8 cellular contexts compared by ENCODE assay signal in genomic region chr16:29784901-29785500, GRCh38. TPM values are rescaled to one million over a fixed set of nuclear protein-coding genes. Genes with fewer than 3 reads are reported as not detected.
DNase-seq lines count a peak whose midpoint lies in the region; ATAC-seq and TF ChIP-seq lines count a peak whose summit lies in the region.

No MANE protein-coding gene starts in this region.

- H3K27ac ChIP-seq in OCI-LY3 (ENCODE audit: low read length) (no peak overlapping the region), upper lobe of right lung (no peak overlapping the region)

- DNase-seq in AG09309 (ENCODE audit: low read depth) (no peak), cardiac septum (ENCODE audit: low spot score) (peak; percentile 91), posterior cingulate gyrus (peak; percentile 57 to 96 (median 70)), upper lobe of right lung (peak; percentile 83), NOMO-1 (lab: John Stamatoyannopoulos, UW; ENCODE audit: unreplicated experiment in 2 of 2) (no peak)
- DNase-seq in activated naive CD4-positive, alpha-beta T cell treated with anti-CD3 and anti-CD28 coated beads, Interleukin-2, amount 50 U/mL, for 72 hours (ENCODE audit: low spot score in 2 of 2): peak; percentile 77 to 80

- peaks cover 5% of the 10 kb centered on the region; the same call in 1 of the 2 replicates for H3K79me2 ChIP-seq in OCI-LY3 (ENCODE audit: low read length)

- H3K27me3 ChIP-seq in OCI-LY3 (ENCODE audit: low read depth, low read length): peaks cover 5% of the 10 kb centered on the region; the same call in 1 of the 2 replicates
- no peaks in the 10 kb centered on the region for H3K27me3 ChIP-seq in upper lobe of right lung

- intact Hi-C loops in cardiac septum (cut with DNase I) (no loop called here), posterior cingulate gyrus (cut with DNase I) (no loop called here), upper lobe of right lung (cut with DNase I) (no loop called here)

- H3K9ac ChIP-seq in OCI-LY3 (ENCODE audit: low read length): peak overlapping the region; percentile 47; the same call in 1 of the 2 replicates

- no peaks in the 10 kb centered on the region for H3K9me3 ChIP-seq in OCI-LY3 (ENCODE audit: insufficient read depth, low read length)
- no peaks in the 10 kb centered on the region for H3K9me3 ChIP-seq in upper lobe of right lung

- TF ChIP-seq CTCF in AG09309 (IDR thresholded peaks at IDR 0.05; ENCODE audit: control insufficient read depth, insufficient read depth, low read depth, low read length, missing control alignments): peak; percentile 86
- peak; percentile 52 for TF ChIP-seq CTCF in OCI-LY3 (IDR thresholded peaks at IDR 0.05; ENCODE audit: low read depth, low read length)
- TF ChIP-seq CTCF in upper lobe of right lung (IDR thresholded peaks at IDR 0.05): peak; percentile 79

- ATAC-seq in activated naive CD4-positive, alpha-beta T cell treated with anti-CD3 and anti-CD28 coated beads, Interleukin-2, amount 50 U/mL, for 72 hours: peak; percentile 56 to 84
- peak; percentile 92 for ATAC-seq in upper lobe of right lung
- ATAC-seq in HG02623 (IDR thresholded peaks at IDR 0.05; ENCODE audit: unreplicated experiment): no peak

- H3K36me3 ChIP-seq in OCI-LY3 (replicated peaks; ENCODE audit: low read depth, low read length) (no peaks in the 10 kb centered on the region), upper lobe of right lung (no peaks in the 10 kb centered on the region)

- peak overlapping the region; percentile 96 for H2AFZ ChIP-seq in OCI-LY3 (ENCODE audit: low read depth, low read length)

- no peak overlapping the region for H3K4me3 ChIP-seq in AG09309 (ENCODE audit: control insufficient read depth, low read depth, low read length)
- H3K4me3 ChIP-seq in OCI-LY3 (ENCODE audit: low read length): peak overlapping the region; percentile 70
- H3K4me3 ChIP-seq in upper lobe of right lung: peak overlapping the region; percentile 29

- H4K20me1 ChIP-seq in OCI-LY3 (ENCODE audit: insufficient read depth, low read length): no peaks in the 10 kb centered on the region

- H3K36me3 Mint-ChIP-seq in activated naive CD4-positive, alpha-beta T cell treated with anti-CD3 and anti-CD28 coated beads, Interleukin-2, amount 50 U/mL, for 72 hours: peaks cover 0 to 2% of the 10 kb centered on the region in 2 donors

- H3K4me2 ChIP-seq in OCI-LY3 (ENCODE audit: low read length): peak overlapping the region; percentile 71

- H3K9me3 Mint-ChIP-seq in activated naive CD4-positive, alpha-beta T cell treated with anti-CD3 and anti-CD28 coated beads, Interleukin-2, amount 50 U/mL, for 72 hours: no peaks in the 10 kb centered on the region

- H3K27ac Mint-ChIP-seq in activated naive CD4-positive, alpha-beta T cell treated with anti-CD3 and anti-CD28 coated beads, Interleukin-2, amount 50 U/mL, for 72 hours: no peak overlapping the region

- H3K4me1 ChIP-seq in OCI-LY3 (ENCODE audit: low read length) (peaks cover 4% of the 10 kb centered on the region; the same call in 1 of the 2 replicates), upper lobe of right lung (peaks cover 18% of the 10 kb centered on the region)

RNA-seq across cellular contexts. Expression of gene KIF22, which starts 5.5 kb away (rescaled TPM):
- total RNA-seq in activated naive CD4-positive, alpha-beta T cell treated with anti-CD3 and anti-CD28 coated beads, Interleukin-2, amount 50 U/mL, for 72 hours: 100 to 1,000 TPM; 151 to 268 TPM
- 21.8 TPM for total RNA-seq in cardiac septum
- total RNA-seq in upper lobe of right lung: 19.8 TPM

RNA-seq across cellular contexts. Expression of gene ZG16, which starts 6.9 kb away (rescaled TPM):
- not detected for total RNA-seq in activated naive CD4-positive, alpha-beta T cell treated with anti-CD3 and anti-CD28 coated beads, Interleukin-2, amount 50 U/mL, for 72 hours
- total RNA-seq in cardiac septum: not detected
- total RNA-seq in upper lobe of right lung: not detected

RNA-seq across cellular contexts. Expression of gene MAZ, which starts 21.3 kb away (rescaled TPM):
- 100 to 1,000 TPM; 285 to 386 TPM for total RNA-seq in activated naive CD4-positive, alpha-beta T cell treated with anti-CD3 and anti-CD28 coated beads, Interleukin-2, amount 50 U/mL, for 72 hours
- total RNA-seq in cardiac septum (72.4 TPM), upper lobe of right lung (148 TPM)

RNA-seq across cellular contexts. Expression of gene PRRT2, which starts 27.0 kb away (rescaled TPM):
- 1 to 10 TPM; 1.4 to 5.9 TPM for total RNA-seq in activated naive CD4-positive, alpha-beta T cell treated with anti-CD3 and anti-CD28 coated beads, Interleukin-2, amount 50 U/mL, for 72 hours
- total RNA-seq in cardiac septum: 2.1 TPM
- total RNA-seq in upper lobe of right lung: 2.7 TPM

RNA-seq across cellular contexts. Expression of gene PAGR1, which starts 31.0 kb away (rescaled TPM):
- total RNA-seq in activated naive CD4-positive, alpha-beta T cell treated with anti-CD3 and anti-CD28 coated beads, Interleukin-2, amount 50 U/mL, for 72 hours: 10 to 100 TPM; 20.2 to 40.0 TPM
- total RNA-seq in cardiac septum: 15.6 TPM
- total RNA-seq in upper lobe of right lung: 15.2 TPM

Comparison
In these comparisons a context has a peak if more than half of its experiments do, and no peak if none do; other contexts are left out.
1. DNase-seq: peak in activated naive CD4-positive, alpha-beta T cell treated with anti-CD3 and anti-CD28 coated beads, Interleukin-2, amount 50 U/mL, for 72 hours (2 of 2), cardiac septum (single experiment), posterior cingulate gyrus (10 of 10) and upper lobe of right lung (single experiment); none in AG09309 (single experiment) and NOMO-1 (0 of 2).
2. Peak in every context shown above with its lines, with median percentiles within 50 percentile points of each other: CTCF ChIP-seq.